ENCODE assay signal across 1 cellular context in the genomic region with DNA sequence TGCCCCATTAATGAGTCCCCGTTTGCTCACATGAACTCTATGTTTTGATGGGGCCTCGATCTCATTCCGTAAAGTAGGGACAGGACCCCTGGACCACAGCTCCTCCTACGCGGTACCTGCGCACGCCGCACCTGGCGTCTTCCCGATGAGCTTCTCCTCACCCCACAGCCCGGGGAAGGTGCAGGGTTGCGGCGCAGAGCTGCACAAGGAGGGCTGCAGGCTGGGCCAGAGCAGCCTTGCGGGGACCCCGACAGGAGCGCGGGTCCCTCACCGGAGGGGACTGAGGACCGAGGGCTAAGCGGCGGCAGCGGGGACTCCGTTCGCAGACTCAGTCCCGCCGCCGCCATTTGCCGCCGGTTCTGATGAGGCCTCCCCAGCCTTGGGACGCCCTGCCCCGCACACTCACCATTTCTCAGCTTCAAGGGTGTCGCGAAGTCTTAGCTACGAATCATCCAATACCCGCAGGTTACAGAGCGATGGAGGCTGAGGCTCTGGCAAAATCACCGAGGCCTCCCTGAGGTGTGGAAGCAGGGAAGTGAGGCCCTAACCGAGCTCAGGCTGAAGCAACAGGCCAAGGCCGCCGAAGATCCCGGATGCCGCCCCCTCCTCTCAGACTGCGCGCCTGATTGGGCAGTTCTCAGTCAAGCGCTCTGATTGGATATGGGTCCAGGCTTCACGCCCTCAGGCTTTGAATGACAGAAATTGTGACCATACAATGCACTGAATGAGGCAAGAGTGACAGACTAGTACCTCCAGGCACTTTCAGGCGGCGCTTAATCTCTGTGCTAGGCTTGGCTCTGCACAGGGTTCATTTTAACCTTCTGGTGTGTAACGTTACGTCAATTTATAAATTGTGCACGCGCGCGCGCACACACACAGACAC.
TF ChIP-seq lines count a peak whose summit lies in the region.

No MANE protein-coding gene starts in this region.

TF ChIP-seq in HepG2, 621 proteins besides CTCF, POLR2A, EP300 and RAD21 (continued from another document and continues in another):
- TF ChIP-seq, protein P1, sequence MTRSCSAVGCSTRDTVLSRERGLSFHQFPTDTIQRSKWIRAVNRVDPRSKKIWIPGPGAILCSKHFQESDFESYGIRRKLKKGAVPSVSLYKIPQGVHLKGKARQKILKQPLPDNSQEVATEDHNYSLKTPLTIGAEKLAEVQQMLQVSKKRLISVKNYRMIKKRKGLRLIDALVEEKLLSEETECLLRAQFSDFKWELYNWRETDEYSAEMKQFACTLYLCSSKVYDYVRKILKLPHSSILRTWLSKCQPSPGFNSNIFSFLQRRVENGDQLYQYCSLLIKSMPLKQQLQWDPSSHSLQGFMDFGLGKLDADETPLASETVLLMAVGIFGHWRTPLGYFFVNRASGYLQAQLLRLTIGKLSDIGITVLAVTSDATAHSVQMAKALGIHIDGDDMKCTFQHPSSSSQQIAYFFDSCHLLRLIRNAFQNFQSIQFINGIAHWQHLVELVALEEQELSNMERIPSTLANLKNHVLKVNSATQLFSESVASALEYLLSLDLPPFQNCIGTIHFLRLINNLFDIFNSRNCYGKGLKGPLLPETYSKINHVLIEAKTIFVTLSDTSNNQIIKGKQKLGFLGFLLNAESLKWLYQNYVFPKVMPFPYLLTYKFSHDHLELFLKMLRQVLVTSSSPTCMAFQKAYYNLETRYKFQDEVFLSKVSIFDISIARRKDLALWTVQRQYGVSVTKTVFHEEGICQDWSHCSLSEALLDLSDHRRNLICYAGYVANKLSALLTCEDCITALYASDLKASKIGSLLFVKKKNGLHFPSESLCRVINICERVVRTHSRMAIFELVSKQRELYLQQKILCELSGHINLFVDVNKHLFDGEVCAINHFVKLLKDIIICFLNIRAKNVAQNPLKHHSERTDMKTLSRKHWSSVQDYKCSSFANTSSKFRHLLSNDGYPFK (CRISPR knock-in tag; IDR thresholded peaks at IDR 0.05; ENCODE audit: borderline replicate concordance) = no peak; the same call in 1 of the 2 replicates
- TF ChIP-seq HOXD1 (CRISPR knock-in tag; IDR thresholded peaks at IDR 0.05) = no peak
- TF ChIP-seq ONECUT2 (CRISPR knock-in tag; IDR thresholded peaks at IDR 0.05) = no peak
- peak; percentile 73 for TF ChIP-seq ZNF274 (CRISPR knock-in tag; IDR thresholded peaks at IDR 0.05)
- peak; percentile 75 for TF ChIP-seq MEIS2 (CRISPR knock-in tag; IDR thresholded peaks at IDR 0.05)
- TF ChIP-seq CEBPB (IDR thresholded peaks at IDR 0.05; ENCODE audit: borderline replicate concordance, low read depth, low read length) = 0 out of 2 replicates have a peak, but pooled peaks have one; percentile 19
- TF ChIP-seq SIN3A (IDR thresholded peaks at IDR 0.05; ENCODE audit: borderline replicate concordance, low read depth, low read length) = peak; percentile 69; the same call in 1 of the 2 replicates
- TF ChIP-seq, protein P2, sequence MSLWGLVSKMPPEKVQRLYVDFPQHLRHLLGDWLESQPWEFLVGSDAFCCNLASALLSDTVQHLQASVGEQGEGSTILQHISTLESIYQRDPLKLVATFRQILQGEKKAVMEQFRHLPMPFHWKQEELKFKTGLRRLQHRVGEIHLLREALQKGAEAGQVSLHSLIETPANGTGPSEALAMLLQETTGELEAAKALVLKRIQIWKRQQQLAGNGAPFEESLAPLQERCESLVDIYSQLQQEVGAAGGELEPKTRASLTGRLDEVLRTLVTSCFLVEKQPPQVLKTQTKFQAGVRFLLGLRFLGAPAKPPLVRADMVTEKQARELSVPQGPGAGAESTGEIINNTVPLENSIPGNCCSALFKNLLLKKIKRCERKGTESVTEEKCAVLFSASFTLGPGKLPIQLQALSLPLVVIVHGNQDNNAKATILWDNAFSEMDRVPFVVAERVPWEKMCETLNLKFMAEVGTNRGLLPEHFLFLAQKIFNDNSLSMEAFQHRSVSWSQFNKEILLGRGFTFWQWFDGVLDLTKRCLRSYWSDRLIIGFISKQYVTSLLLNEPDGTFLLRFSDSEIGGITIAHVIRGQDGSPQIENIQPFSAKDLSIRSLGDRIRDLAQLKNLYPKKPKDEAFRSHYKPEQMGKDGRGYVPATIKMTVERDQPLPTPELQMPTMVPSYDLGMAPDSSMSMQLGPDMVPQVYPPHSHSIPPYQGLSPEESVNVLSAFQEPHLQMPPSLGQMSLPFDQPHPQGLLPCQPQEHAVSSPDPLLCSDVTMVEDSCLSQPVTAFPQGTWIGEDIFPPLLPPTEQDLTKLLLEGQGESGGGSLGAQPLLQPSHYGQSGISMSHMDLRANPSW (CRISPR knock-in tag; IDR thresholded peaks at IDR 0.05; ENCODE audit: borderline replicate concordance) = no peak
- no peak for TF ChIP-seq RELA (CRISPR knock-in tag; IDR thresholded peaks at IDR 0.05)
- 0 out of 2 replicates have a peak, but pooled peaks have one; percentile 6 for TF ChIP-seq TGIF2 (CRISPR knock-in tag; IDR thresholded peaks at IDR 0.05)
- TF ChIP-seq, protein P3, sequence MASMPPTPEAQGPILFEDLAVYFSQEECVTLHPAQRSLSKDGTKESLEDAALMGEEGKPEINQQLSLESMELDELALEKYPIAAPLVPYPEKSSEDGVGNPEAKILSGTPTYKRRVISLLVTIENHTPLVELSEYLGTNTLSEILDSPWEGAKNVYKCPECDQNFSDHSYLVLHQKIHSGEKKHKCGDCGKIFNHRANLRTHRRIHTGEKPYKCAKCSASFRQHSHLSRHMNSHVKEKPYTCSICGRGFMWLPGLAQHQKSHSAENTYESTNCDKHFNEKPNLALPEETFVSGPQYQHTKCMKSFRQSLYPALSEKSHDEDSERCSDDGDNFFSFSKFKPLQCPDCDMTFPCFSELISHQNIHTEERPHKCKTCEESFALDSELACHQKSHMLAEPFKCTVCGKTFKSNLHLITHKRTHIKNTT (CRISPR knock-in tag; IDR thresholded peaks at IDR 0.05) = no peak
- no peak for TF ChIP-seq MIER2 (CRISPR knock-in tag; IDR thresholded peaks at IDR 0.05)
- no peak for TF ChIP-seq XRCC5 (optimal IDR thresholded peaks at IDR 0.05; ENCODE audit: low read length)
- TF ChIP-seq FOXA1 (IDR thresholded peaks at IDR 0.05) = no peak
- TF ChIP-seq FOXA1 (CRISPR knock-in tag; IDR thresholded peaks at IDR 0.05) = no peak; the same call in 1 of the 2 replicates
- TF ChIP-seq ZNF24 (IDR thresholded peaks at IDR 0.05) = no peak
- TF ChIP-seq, protein P4, sequence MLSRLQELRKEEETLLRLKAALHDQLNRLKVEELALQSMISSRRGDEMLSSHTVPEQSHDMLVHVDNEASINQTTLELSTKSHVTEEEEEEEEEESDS (CRISPR knock-in tag; IDR thresholded peaks at IDR 0.05; ENCODE audit: borderline replicate concordance) = no peak
- peak; percentile 66; the same call in 1 of the 2 replicates for TF ChIP-seq SALL2 (CRISPR knock-in tag; IDR thresholded peaks at IDR 0.05)
- TF ChIP-seq AGO2 (optimal IDR thresholded peaks at IDR 0.05; ENCODE audit: low read depth, low read length) = peak; percentile 91
- TF ChIP-seq, protein P5, sequence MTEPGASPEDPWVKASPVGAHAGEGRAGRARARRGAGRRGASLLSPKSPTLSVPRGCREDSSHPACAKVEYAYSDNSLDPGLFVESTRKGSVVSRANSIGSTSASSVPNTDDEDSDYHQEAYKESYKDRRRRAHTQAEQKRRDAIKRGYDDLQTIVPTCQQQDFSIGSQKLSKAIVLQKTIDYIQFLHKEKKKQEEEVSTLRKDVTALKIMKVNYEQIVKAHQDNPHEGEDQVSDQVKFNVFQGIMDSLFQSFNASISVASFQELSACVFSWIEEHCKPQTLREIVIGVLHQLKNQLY (CRISPR knock-in tag; IDR thresholded peaks at IDR 0.05) = no peak
- no peak; the same call in 1 of the 2 replicates for TF ChIP-seq TBX2 (CRISPR knock-in tag; IDR thresholded peaks at IDR 0.05; ENCODE audit: borderline replicate concordance)
- TF ChIP-seq, protein P6, sequence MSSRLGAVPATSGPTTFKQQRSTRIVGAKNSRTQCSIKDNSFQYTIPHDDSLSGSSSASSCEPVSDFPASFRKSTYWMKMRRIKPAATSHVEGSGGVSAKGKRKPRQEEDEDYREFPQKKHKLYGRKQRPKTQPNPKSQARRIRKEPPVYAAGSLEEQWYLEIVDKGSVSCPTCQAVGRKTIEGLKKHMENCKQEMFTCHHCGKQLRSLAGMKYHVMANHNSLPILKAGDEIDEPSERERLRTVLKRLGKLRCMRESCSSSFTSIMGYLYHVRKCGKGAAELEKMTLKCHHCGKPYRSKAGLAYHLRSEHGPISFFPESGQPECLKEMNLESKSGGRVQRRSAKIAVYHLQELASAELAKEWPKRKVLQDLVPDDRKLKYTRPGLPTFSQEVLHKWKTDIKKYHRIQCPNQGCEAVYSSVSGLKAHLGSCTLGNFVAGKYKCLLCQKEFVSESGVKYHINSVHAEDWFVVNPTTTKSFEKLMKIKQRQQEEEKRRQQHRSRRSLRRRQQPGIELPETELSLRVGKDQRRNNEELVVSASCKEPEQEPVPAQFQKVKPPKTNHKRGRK (CRISPR knock-in tag; IDR thresholded peaks at IDR 0.05) = no peak
- no peak for TF ChIP-seq MYNN (CRISPR knock-in tag; IDR thresholded peaks at IDR 0.05; ENCODE audit: low read depth)
- TF ChIP-seq NCOA2 (CRISPR knock-in tag; IDR thresholded peaks at IDR 0.05) = 0 out of 2 replicates have a peak, but pooled peaks have one; percentile 24
- no peak for TF ChIP-seq CBFB (CRISPR knock-in tag; IDR thresholded peaks at IDR 0.05)
- TF ChIP-seq ZBTB1 (CRISPR knock-in tag; IDR thresholded peaks at IDR 0.05; ENCODE audit: borderline replicate concordance) = no peak
- TF ChIP-seq ZNF652 (CRISPR knock-in tag; IDR thresholded peaks at IDR 0.05; ENCODE audit: borderline replicate concordance, low read depth) = no peak
- TF ChIP-seq, protein P7, sequence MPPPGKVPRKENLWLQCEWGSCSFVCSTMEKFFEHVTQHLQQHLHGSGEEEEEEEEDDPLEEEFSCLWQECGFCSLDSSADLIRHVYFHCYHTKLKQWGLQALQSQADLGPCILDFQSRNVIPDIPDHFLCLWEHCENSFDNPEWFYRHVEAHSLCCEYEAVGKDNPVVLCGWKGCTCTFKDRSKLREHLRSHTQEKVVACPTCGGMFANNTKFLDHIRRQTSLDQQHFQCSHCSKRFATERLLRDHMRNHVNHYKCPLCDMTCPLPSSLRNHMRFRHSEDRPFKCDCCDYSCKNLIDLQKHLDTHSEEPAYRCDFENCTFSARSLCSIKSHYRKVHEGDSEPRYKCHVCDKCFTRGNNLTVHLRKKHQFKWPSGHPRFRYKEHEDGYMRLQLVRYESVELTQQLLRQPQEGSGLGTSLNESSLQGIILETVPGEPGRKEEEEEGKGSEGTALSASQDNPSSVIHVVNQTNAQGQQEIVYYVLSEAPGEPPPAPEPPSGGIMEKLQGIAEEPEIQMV (CRISPR knock-in tag; IDR thresholded peaks at IDR 0.05; ENCODE audit: low read depth) = no peak
- TF ChIP-seq, protein P8, sequence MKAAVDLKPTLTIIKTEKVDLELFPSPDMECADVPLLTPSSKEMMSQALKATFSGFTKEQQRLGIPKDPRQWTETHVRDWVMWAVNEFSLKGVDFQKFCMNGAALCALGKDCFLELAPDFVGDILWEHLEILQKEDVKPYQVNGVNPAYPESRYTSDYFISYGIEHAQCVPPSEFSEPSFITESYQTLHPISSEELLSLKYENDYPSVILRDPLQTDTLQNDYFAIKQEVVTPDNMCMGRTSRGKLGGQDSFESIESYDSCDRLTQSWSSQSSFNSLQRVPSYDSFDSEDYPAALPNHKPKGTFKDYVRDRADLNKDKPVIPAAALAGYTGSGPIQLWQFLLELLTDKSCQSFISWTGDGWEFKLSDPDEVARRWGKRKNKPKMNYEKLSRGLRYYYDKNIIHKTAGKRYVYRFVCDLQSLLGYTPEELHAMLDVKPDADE (CRISPR knock-in tag; IDR thresholded peaks at IDR 0.05) = 0 out of 2 replicates have a peak, but pooled peaks have one; percentile 43
- TF ChIP-seq, protein P9, sequence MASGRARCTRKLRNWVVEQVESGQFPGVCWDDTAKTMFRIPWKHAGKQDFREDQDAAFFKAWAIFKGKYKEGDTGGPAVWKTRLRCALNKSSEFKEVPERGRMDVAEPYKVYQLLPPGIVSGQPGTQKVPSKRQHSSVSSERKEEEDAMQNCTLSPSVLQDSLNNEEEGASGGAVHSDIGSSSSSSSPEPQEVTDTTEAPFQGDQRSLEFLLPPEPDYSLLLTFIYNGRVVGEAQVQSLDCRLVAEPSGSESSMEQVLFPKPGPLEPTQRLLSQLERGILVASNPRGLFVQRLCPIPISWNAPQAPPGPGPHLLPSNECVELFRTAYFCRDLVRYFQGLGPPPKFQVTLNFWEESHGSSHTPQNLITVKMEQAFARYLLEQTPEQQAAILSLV (CRISPR knock-in tag; IDR thresholded peaks at IDR 0.05; ENCODE audit: borderline replicate concordance) = peak; percentile 90
- TF ChIP-seq, protein P10, sequence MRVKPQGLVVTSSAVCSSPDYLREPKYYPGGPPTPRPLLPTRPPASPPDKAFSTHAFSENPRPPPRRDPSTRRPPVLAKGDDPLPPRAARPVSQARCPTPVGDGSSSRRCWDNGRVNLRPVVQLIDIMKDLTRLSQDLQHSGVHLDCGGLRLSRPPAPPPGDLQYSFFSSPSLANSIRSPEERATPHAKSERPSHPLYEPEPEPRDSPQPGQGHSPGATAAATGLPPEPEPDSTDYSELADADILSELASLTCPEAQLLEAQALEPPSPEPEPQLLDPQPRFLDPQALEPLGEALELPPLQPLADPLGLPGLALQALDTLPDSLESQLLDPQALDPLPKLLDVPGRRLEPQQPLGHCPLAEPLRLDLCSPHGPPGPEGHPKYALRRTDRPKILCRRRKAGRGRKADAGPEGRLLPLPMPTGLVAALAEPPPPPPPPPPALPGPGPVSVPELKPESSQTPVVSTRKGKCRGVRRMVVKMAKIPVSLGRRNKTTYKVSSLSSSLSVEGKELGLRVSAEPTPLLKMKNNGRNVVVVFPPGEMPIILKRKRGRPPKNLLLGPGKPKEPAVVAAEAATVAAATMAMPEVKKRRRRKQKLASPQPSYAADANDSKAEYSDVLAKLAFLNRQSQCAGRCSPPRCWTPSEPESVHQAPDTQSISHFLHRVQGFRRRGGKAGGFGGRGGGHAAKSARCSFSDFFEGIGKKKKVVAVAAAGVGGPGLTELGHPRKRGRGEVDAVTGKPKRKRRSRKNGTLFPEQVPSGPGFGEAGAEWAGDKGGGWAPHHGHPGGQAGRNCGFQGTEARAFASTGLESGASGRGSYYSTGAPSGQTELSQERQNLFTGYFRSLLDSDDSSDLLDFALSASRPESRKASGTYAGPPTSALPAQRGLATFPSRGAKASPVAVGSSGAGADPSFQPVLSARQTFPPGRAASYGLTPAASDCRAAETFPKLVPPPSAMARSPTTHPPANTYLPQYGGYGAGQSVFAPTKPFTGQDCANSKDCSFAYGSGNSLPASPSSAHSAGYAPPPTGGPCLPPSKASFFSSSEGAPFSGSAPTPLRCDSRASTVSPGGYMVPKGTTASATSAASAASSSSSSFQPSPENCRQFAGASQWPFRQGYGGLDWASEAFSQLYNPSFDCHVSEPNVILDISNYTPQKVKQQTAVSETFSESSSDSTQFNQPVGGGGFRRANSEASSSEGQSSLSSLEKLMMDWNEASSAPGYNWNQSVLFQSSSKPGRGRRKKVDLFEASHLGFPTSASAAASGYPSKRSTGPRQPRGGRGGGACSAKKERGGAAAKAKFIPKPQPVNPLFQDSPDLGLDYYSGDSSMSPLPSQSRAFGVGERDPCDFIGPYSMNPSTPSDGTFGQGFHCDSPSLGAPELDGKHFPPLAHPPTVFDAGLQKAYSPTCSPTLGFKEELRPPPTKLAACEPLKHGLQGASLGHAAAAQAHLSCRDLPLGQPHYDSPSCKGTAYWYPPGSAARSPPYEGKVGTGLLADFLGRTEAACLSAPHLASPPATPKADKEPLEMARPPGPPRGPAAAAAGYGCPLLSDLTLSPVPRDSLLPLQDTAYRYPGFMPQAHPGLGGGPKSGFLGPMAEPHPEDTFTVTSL (CRISPR knock-in tag; IDR thresholded peaks at IDR 0.05; ENCODE audit: borderline replicate concordance) = no peak
- no peak; the same call in 1 of the 2 replicates for TF ChIP-seq MTF2 (CRISPR knock-in tag; IDR thresholded peaks at IDR 0.05; ENCODE audit: borderline replicate concordance)
- peak; percentile 94 for TF ChIP-seq TAF1 (CRISPR knock-in tag; IDR thresholded peaks at IDR 0.05)
- peak; percentile 64 for TF ChIP-seq GABPA (IDR thresholded peaks at IDR 0.05; ENCODE audit: low read depth, low read length)
- TF ChIP-seq GABPA (CRISPR knock-in tag; IDR thresholded peaks at IDR 0.05; ENCODE audit: low read depth) = peak; percentile 84
